In genomic region chr20:23636182-23636907, GRCh38 we compare ENCODE assay signal across 8 cellular contexts. TPM values are rescaled to one million over a fixed set of nuclear protein-coding genes. Genes with fewer than 3 reads are reported as not detected.
DNase-seq lines count a peak whose midpoint lies in the region; ATAC-seq and TF ChIP-seq lines count a peak whose summit lies in the region.
"Had no signal": no experiment of that assay in that cellular context is flagged by ENCODE, and none has a peak within 500 bp of the region (broad histone marks: within the 10 kb centered on the region; RNA-seq: fewer than 3 reads in every experiment).

No MANE protein-coding gene starts in this region.

- H3K9ac ChIP-seq in mesenchymal stem cell (ENCODE audit: low read length) = peak overlapping the region; percentile 92

- H3K9me3 ChIP-seq in mesenchymal stem cell (ENCODE audit: control insufficient read depth, low read length) (no peaks in the 10 kb centered on the region), thymus (ENCODE audit: control insufficient read depth) (no peaks in the 10 kb centered on the region)

- no peak overlapping the region for H2BK5ac ChIP-seq in mesenchymal stem cell (ENCODE audit: low read depth, low read length, poor library complexity, severe bottlenecking)

- H3K14ac ChIP-seq in mesenchymal stem cell (ENCODE audit: low read length in 2 of 2) = peak overlapping the region in 1 of 2 experiments; percentile 94

- H3K36me3 Mint-ChIP-seq in chondrocyte (ENCODE audit: low read depth) = peaks cover 12% of the 10 kb centered on the region

- peak overlapping the region; percentile 37 to 58 for H3K18ac ChIP-seq in mesenchymal stem cell (ENCODE audit: low read depth in 1 of 2, low read length in 2 of 2)

- 75% methylated on average over 19 of the region's 19 CpGs for WGBS in mesenchymal stem cell
- 93% methylated on average over 19 of the region's 19 CpGs for WGBS in thymus

- H3K9me3 Mint-ChIP-seq in chondrocyte (ENCODE audit: low read depth) = no peaks in the 10 kb centered on the region

- DNase-seq in NB4 (ENCODE audit: low read depth) (no peak), chondrocyte (ENCODE audit: low spot score) (peak; percentile 83), mesenchymal stem cell (no peak), T1000 (lab: John Stamatoyannopoulos, UW) (no peak)
- DNase-seq in activated naive CD4-positive, alpha-beta T cell (lab: John Stamatoyannopoulos, UW) = no peak

- peak overlapping the region in 1 of 2 experiments; percentile 43 for H2BK12ac ChIP-seq in mesenchymal stem cell (ENCODE audit: low read length in 2 of 2)

- H3K4me3 ChIP-seq in NB4 (ENCODE audit: low read depth, low read length) = peak overlapping the region; percentile 59
- H3K4me3 ChIP-seq in mesenchymal stem cell (ENCODE audit: insufficient read depth in 1 of 2, low read depth in 1 of 2, low read length in 2 of 2) = peak overlapping the region; percentile 92 to 95
- peak overlapping the region; percentile 68 for H3K4me3 ChIP-seq in thymus (ENCODE audit: low read length)

- no peak overlapping the region for H2AK5ac ChIP-seq in mesenchymal stem cell (ENCODE audit: low read length, severe bottlenecking)

- peaks cover 56% of the 10 kb centered on the region for H3K4me1 ChIP-seq in mesenchymal stem cell (ENCODE audit: control insufficient read depth, insufficient read depth, low read depth, low read length)
- H3K4me1 ChIP-seq in thymus (ENCODE audit: control insufficient read depth, insufficient read depth, low read length) = peaks cover 12% of the 10 kb centered on the region

- H3K4me3 Mint-ChIP-seq in chondrocyte (ENCODE audit: unreplicated experiment) = peak overlapping the region; percentile 89

- H3K27ac ChIP-seq in mesenchymal stem cell (ENCODE audit: low read length, poor library complexity, severe bottlenecking) = peak overlapping the region; percentile 1
- H3K27ac ChIP-seq in thymus (ENCODE audit: low read depth) = no peak overlapping the region

- H2BK15ac ChIP-seq in mesenchymal stem cell (ENCODE audit: low read depth, poor library complexity, severe bottlenecking) = peak overlapping the region; percentile 31

- no peak for ATAC-seq in HG03045 (IDR thresholded peaks at IDR 0.05; ENCODE audit: unreplicated experiment)

- TF ChIP-seq CTCF in NB4 (IDR thresholded peaks at IDR 0.05; ENCODE audit: low read depth, low read length) (no peak), chondrocyte (IDR thresholded peaks at IDR 0.05) (no peak)

- no peak overlapping the region for H4K8ac ChIP-seq in mesenchymal stem cell (ENCODE audit: low read length)

- peaks cover 28% of the 10 kb centered on the region for H3K4me1 Mint-ChIP-seq in chondrocyte (ENCODE audit: low read depth)

- H4K91ac ChIP-seq in mesenchymal stem cell (ENCODE audit: low read length) = peak overlapping the region; percentile 6

- H3K4ac ChIP-seq in mesenchymal stem cell (ENCODE audit: low read depth in 1 of 2, low read length in 2 of 2) = no peak overlapping the region

- TF ChIP-seq POLR2A in NB4 (IDR thresholded peaks at IDR 0.05; ENCODE audit: extremely low read depth, insufficient read length) = no peak

- H3K23ac ChIP-seq in mesenchymal stem cell (ENCODE audit: low read length in 2 of 2) = peak overlapping the region in 1 of 2 experiments; percentile 97

- no peaks in the 10 kb centered on the region for H3K27me3 ChIP-seq in mesenchymal stem cell (ENCODE audit: control insufficient read depth in 1 of 2, insufficient read depth in 1 of 2, low read length in 2 of 2)
- peaks cover 4% of the 10 kb centered on the region for H3K27me3 ChIP-seq in thymus (ENCODE audit: control insufficient read depth, insufficient read depth)

- no peak overlapping the region for H2BK120ac ChIP-seq in mesenchymal stem cell (ENCODE audit: low read depth, low read length)

- H3K27me3 Mint-ChIP-seq in chondrocyte (ENCODE audit: low read depth) = no peaks in the 10 kb centered on the region

- peak overlapping the region; percentile 84 for H3K4me2 ChIP-seq in mesenchymal stem cell (ENCODE audit: low read length, poor library complexity, severe bottlenecking)

- H2AFZ ChIP-seq in mesenchymal stem cell (ENCODE audit: low read depth, low read length) = no peak overlapping the region

- peak overlapping the region; percentile 86 for H3K27ac Mint-ChIP-seq in chondrocyte (ENCODE audit: unreplicated experiment)

- H3K36me3 ChIP-seq in mesenchymal stem cell (ENCODE audit: control insufficient read depth in 1 of 2, insufficient read depth in 2 of 2, low read depth in 1 of 2, low read length in 2 of 2) (peaks cover 35 to 47% of the 10 kb centered on the region in 2 experiments), thymus (ENCODE audit: control insufficient read depth, insufficient read depth) (no peaks in the 10 kb centered on the region)

- H3K79me1 ChIP-seq in mesenchymal stem cell (replicated peaks; ENCODE audit: low read length, poor library complexity, severe bottlenecking) = peaks cover 14% of the 10 kb centered on the region

RNA-seq across cellular contexts. Expression of gene CST3, which starts 1.4 kb away (rescaled TPM):
- total RNA-seq in chondrocyte = 452 to 487 TPM (median 481 TPM) in 3 replicates
- 817 TPM for polyA plus RNA-seq in mesenchymal stem cell (2013, experiment 1 of 2)
- polyA plus RNA-seq in mesenchymal stem cell (2013, experiment 2 of 2) = 846 TPM
- 465 TPM for polyA plus RNA-seq in thymus

RNA-seq across cellular contexts. Expression of gene CST9, which starts 30.6 kb away (rescaled TPM):
- not detected in 3 replicates for total RNA-seq in chondrocyte
- not detected for polyA plus RNA-seq in mesenchymal stem cell (2013, experiment 1 of 2)
- not detected for polyA plus RNA-seq in mesenchymal stem cell (2013, experiment 2 of 2)
- polyA plus RNA-seq in thymus = 0.02 TPM
- total RNA-seq: dermis microvascular lymphatic vessel endothelial cell had no signal

RNA-seq across cellular contexts. Expression of gene CST4, which starts 52.5 kb away (rescaled TPM):
- not detected in 3 replicates for total RNA-seq in chondrocyte
- polyA plus RNA-seq in mesenchymal stem cell (2013, experiment 1 of 2) = not detected
- 0.18 TPM for polyA plus RNA-seq in mesenchymal stem cell (2013, experiment 2 of 2)
- polyA plus RNA-seq in thymus = 9.9 TPM
- total RNA-seq: dermis microvascular lymphatic vessel endothelial cell had no signal
